ENCODE assay signal across 8 cellular contexts in the genomic region with DNA sequence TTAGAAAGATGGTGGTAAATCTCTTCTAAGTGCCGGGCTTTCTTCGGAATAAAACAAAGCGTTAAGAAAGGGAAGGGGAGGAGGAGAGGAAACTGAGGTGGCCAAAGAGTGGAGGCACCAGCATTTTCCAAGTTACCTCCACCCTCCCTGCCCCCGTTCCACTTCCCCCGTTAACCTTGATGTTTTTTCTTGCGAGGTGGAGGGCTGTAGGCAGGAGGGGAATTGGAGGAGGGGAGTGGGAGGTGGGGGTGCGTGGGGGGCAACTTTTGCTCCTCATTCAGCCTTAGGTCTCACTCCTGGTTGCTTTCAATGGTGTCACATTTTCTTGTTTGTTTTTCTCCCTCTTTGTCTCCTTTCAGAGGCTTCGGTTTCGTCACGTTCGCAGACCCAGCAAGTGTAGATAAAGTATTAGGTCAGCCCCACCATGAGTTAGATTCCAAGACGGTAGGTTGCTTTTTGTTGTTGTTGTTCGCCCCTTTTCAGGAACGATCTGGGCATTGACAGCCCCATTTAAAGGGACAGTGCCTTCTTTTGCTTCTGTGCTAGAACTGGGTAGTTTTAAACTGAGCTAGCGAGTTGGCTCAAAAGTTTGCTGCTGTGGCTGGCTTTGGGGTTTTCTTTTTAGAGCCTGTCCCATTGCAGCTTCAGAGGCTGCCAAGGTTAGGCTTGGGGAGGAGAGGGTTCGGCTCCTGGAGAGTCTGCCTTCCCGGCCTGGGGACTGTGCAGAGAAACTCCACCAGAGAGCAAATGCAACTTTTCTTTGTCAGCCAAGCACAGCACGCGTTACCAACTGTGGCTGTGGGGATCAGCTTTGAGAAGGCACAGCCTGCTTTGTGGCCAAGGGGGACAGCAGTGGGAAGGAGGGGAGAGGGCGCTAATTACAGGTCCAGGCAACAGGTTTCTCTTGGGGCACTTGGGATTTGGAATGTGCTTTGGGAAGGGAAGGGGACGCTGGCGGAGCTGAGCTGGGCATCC. TPM values are rescaled to one million over a fixed set of nuclear protein-coding genes. Genes with fewer than 3 reads are reported as not detected.
DNase-seq lines count a peak whose midpoint lies in the region; ATAC-seq and TF ChIP-seq lines count a peak whose summit lies in the region.

No MANE protein-coding gene starts in this region.

- H3K4me3 ChIP-seq in OCI-LY1 (ENCODE audit: low read depth, low read length, poor library complexity, severe bottlenecking) = peak overlapping the region; percentile 87
- peak overlapping the region; percentile 57 to 82 for H3K4me3 ChIP-seq in duodenal mucosa (ENCODE audit: low read depth in 1 of 2, low read length in 2 of 2)

- DNase-seq in DMS 273 (lab: John Stamatoyannopoulos, UW; ENCODE audit: unreplicated experiment) (peak; percentile 46), DMS 273 treated with DMSO at 0.1 percent for 48 hours (lab: John Stamatoyannopoulos, UW) (no peak), NCI-H526 treated with DMSO at 0.1 percent for 48 hours (lab: John Stamatoyannopoulos, UW) (no peak), mucosa of gallbladder (ENCODE audit: low spot score) (no peak)
- peak in 2 of 10 donors; percentile 7 to 13 for DNase-seq in naive thymus-derived CD8-positive, alpha-beta T cell
- no peak for DNase-seq in stimulated activated CD8-positive, alpha-beta memory T cell treated with anti-CD3 and anti-CD28 coated beads, Interleukin-4, amount 100 ng/mL, for 48 hours

- peaks cover 64% of the 10 kb centered on the region for H3K79me2 ChIP-seq in OCI-LY1 (ENCODE audit: insufficient read depth, low read length)

- H3K4me3 Mint-ChIP-seq in naive thymus-derived CD8-positive, alpha-beta T cell = peak overlapping the region; percentile 74 to 99 (median 92)

- H3K27ac ChIP-seq in OCI-LY1 (ENCODE audit: low read depth, low read length, poor library complexity, severe bottlenecking) (peak overlapping the region; percentile 91), duodenal mucosa (ENCODE audit: low read depth, low read length) (no peak overlapping the region)

- peak overlapping the region; percentile 82 to 95 (median 92) for H3K27ac Mint-ChIP-seq in naive thymus-derived CD8-positive, alpha-beta T cell

- no peaks in the 10 kb centered on the region for H3K9me3 Mint-ChIP-seq in naive thymus-derived CD8-positive, alpha-beta T cell

- peaks cover 28 to 75% (median 62%) of the 10 kb centered on the region in 4 donors for H3K4me1 Mint-ChIP-seq in naive thymus-derived CD8-positive, alpha-beta T cell

- no peaks in the 10 kb centered on the region for H3K27me3 ChIP-seq in OCI-LY1 (ENCODE audit: insufficient read depth, low read length)
- H3K27me3 ChIP-seq in duodenal mucosa (ENCODE audit: control insufficient read depth in 1 of 2, insufficient read depth in 2 of 2, low read length in 2 of 2) = no peaks in the 10 kb centered on the region

- peak overlapping the region; percentile 92 for H3K4me2 ChIP-seq in OCI-LY1 (ENCODE audit: low read length)

- no peak for TF ChIP-seq CTCF in OCI-LY1 (IDR thresholded peaks at IDR 0.05; ENCODE audit: low read length)

- H3K36me3 ChIP-seq in OCI-LY1 (ENCODE audit: insufficient read depth, low read length) = peaks cover 65% of the 10 kb centered on the region
- H3K36me3 ChIP-seq in duodenal mucosa (ENCODE audit: control insufficient read depth in 1 of 2, insufficient read depth in 2 of 2, low read length in 2 of 2) = peaks cover 0 to 15% of the 10 kb centered on the region in 2 donors

- no peak for ATAC-seq in naive thymus-derived CD8-positive, alpha-beta T cell

- no peak overlapping the region for H2AFZ ChIP-seq in OCI-LY1 (ENCODE audit: low read length)

- no peaks in the 10 kb centered on the region for H3K27me3 Mint-ChIP-seq in naive thymus-derived CD8-positive, alpha-beta T cell

- H3K36me3 Mint-ChIP-seq in naive thymus-derived CD8-positive, alpha-beta T cell = peaks cover 3 to 38% (median 28%) of the 10 kb centered on the region in 3 donors

- H3K9ac ChIP-seq in OCI-LY1 (ENCODE audit: low read length) (peak overlapping the region; percentile 97), duodenal mucosa (ENCODE audit: low read depth in 1 of 2, low read length in 2 of 2) (peak overlapping the region; percentile 61 to 62)

- H3K9me2 ChIP-seq in OCI-LY1 (ENCODE audit: low read depth, low read length) = no peaks in the 10 kb centered on the region

- H3F3A ChIP-seq in OCI-LY1 (ENCODE audit: insufficient read depth, low read length) = no peaks in the 10 kb centered on the region

- POLR2A ChIA-PET in naive thymus-derived CD8-positive, alpha-beta T cell (lab: Charles Lee) = interaction anchor here (0.5 to 2.1 kb wide), 6 partner anchors 12 to 1746 kb away, joined by 3 to 8 read pairs (median 4); no protein-coding TSS in a partner anchor

- H3K9me3 ChIP-seq in OCI-LY1 (ENCODE audit: low read length) (no peaks in the 10 kb centered on the region), duodenal mucosa (ENCODE audit: control insufficient read depth in 1 of 2, low read length in 2 of 2) (no peaks in the 10 kb centered on the region)

- no peaks in the 10 kb centered on the region; the same call in 1 of the 2 replicates for H4K20me1 ChIP-seq in OCI-LY1 (ENCODE audit: insufficient read depth, low read length)

- peaks cover 52% of the 10 kb centered on the region for H3K4me1 ChIP-seq in OCI-LY1 (ENCODE audit: insufficient read depth, low read length, severe bottlenecking)
- peaks cover 0 to 15% of the 10 kb centered on the region in 2 donors for H3K4me1 ChIP-seq in duodenal mucosa (ENCODE audit: control insufficient read depth in 1 of 2, insufficient read depth in 2 of 2, low read length in 2 of 2)

RNA-seq across cellular contexts. Expression of gene MSI2, which starts 1.9 kb away (rescaled TPM):
- 100 to 1,000 TPM; 122 to 136 TPM for total RNA-seq in naive thymus-derived CD8-positive, alpha-beta T cell
- polyA plus RNA-seq in naive thymus-derived CD8-positive, alpha-beta T cell = 1 to 10 TPM; 2.5 to 4.9 (median 3.8) TPM
- total RNA-seq in mucosa of gallbladder = 133 TPM
